4 cellular contexts compared by ENCODE assay signal in the genomic region with DNA sequence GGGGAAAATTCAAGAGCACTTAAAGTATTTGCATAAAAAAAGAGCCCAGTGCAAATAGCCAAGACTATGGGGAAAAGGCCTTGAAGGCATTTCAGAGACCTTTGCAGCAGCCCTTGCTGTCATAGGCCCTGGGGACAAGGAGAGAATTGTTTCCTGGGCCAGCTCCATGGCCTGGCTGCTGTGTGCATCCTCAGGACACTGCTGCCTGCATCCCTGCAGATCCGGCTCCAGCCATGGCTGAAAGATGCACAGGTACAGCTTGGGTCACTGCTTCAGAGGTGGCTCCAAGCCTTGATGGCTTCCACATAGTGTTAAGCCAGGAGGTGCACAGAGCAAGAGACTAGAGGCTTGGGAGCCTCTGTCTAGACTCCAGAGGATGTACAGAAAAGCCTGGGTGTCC. TPM values are rescaled to one million over a fixed set of nuclear protein-coding genes. Genes with fewer than 3 reads are reported as not detected.
"Had no signal": no experiment of that assay in that cellular context is flagged by ENCODE, and none has a peak within 500 bp of the region (broad histone marks: within the 10 kb centered on the region; RNA-seq: fewer than 3 reads in every experiment).

No MANE protein-coding gene starts in this region.

RNA-seq across cellular contexts. Expression of a gene that starts 55.9 kb away (rescaled TPM):
- total RNA-seq: omental fat pad, osteoblast, posterior vena cava, skeletal muscle tissue had no signal
